In genomic region chr2:233082222-233082933, GRCh38 we compare ENCODE assay signal across 1 cellular context.
TF ChIP-seq lines count a peak whose summit lies in the region.

No MANE protein-coding gene starts in this region.

TF ChIP-seq in GM12878, 131 proteins besides CTCF, POLR2A, EP300 and RAD21 (continued from another document and continues in another):
- TF ChIP-seq PRDM15 (CRISPR knock-in tag; IDR thresholded peaks at IDR 0.05) (0 out of 2 replicates have a peak, but pooled peaks have one; percentile 63), PAX5 (IDR thresholded peaks at IDR 0.05; ENCODE audit: borderline replicate concordance, low read depth, low read length) (peak; percentile 91), STAT3 (IDR thresholded peaks at IDR 0.05; ENCODE audit: low read depth, low read length) (no peak), SMC3 (IDR thresholded peaks at IDR 0.05; ENCODE audit: borderline replicate concordance, low read length) (peak; percentile 34; the same call in 1 of the 2 replicates), WRNIP1 (IDR thresholded peaks at IDR 0.05; ENCODE audit: borderline replicate concordance, low read depth, low read length) (no peak), TAF1 (IDR thresholded peaks at IDR 0.05; ENCODE audit: borderline replicate concordance, low read depth, low read length) (0 out of 2 replicates have a peak, but pooled peaks have one; percentile 32), ESRRA (IDR thresholded peaks at IDR 0.05; ENCODE audit: low read length) (no peak), IRF5 (IDR thresholded peaks at IDR 0.05; ENCODE audit: borderline replicate concordance) (no peak), MLLT1 (IDR thresholded peaks at IDR 0.05) (no peak; the same call in 1 of the 2 replicates), YY1 (IDR thresholded peaks at IDR 0.05; ENCODE audit: low read depth, low read length) (peak; percentile 20; the same call in 1 of the 2 replicates), MYC (IDR thresholded peaks at IDR 0.05; ENCODE audit: insufficient read depth, insufficient read length, insufficient replicate concordance, low read length, severe bottlenecking) (no peak), KDM1A (IDR thresholded peaks at IDR 0.05; ENCODE audit: borderline replicate concordance) (no peak), KLF5 (IDR thresholded peaks at IDR 0.05; ENCODE audit: partially characterized antibody) (peak; percentile 23), ZNF207 (IDR thresholded peaks at IDR 0.05; ENCODE audit: borderline replicate concordance) (0 out of 2 replicates have a peak, but pooled peaks have one; percentile 53), RCOR1 (conservative IDR thresholded peaks at IDR 0.05; ENCODE audit: low read depth, low read length) (no peak; the same call in 1 of the 2 replicates), NR2C1 (IDR thresholded peaks at IDR 0.05) (no peak), GABPA (IDR thresholded peaks at IDR 0.05; ENCODE audit: low read depth) (no peak), POU2F2 (IDR thresholded peaks at IDR 0.05; ENCODE audit: borderline replicate concordance, low read depth, low read length) (no peak; the same call in 2 of the 3 replicates), ZNF622 (IDR thresholded peaks at IDR 0.05) (no peak), FOS (IDR thresholded peaks at IDR 0.05; ENCODE audit: borderline replicate concordance, extremely low read depth, insufficient read length) (no peak), RELB (IDR thresholded peaks at IDR 0.05; ENCODE audit: low read depth) (peak; percentile 97), MEF2A (IDR thresholded peaks at IDR 0.05; ENCODE audit: insufficient read depth, low read depth, low read length) (peak; percentile 98), BACH1 (IDR thresholded peaks at IDR 0.05; ENCODE audit: borderline replicate concordance) (peak; percentile 91; the same call in 1 of the 2 replicates), ZBED1 (IDR thresholded peaks at IDR 0.05; ENCODE audit: borderline replicate concordance) (peak; percentile 85), ELK1 (IDR thresholded peaks at IDR 0.05; ENCODE audit: low read depth, low read length) (no peak), ZNF384 (IDR thresholded peaks at IDR 0.05; ENCODE audit: borderline replicate concordance, low read depth, low read length) (peak; percentile 49; the same call in 1 of the 2 replicates), STAT1 (conservative IDR thresholded peaks at IDR 0.05) (no peak), IKZF2 (IDR thresholded peaks at IDR 0.05) (peak; percentile 98), SMARCA5 (IDR thresholded peaks at IDR 0.05) (peak; percentile 38; the same call in 1 of the 2 replicates), RAD51 (IDR thresholded peaks at IDR 0.05) (peak; percentile 88), ZBTB40 (IDR thresholded peaks at IDR 0.05; ENCODE audit: borderline replicate concordance) (no peak), ZBTB33 (IDR thresholded peaks at IDR 0.05) (no peak), SKIL (IDR thresholded peaks at IDR 0.05; ENCODE audit: low read depth, poor library complexity, severe bottlenecking) (peak; percentile 99), RELA (IDR thresholded peaks at IDR 0.05; ENCODE audit: borderline replicate concordance, partially characterized antibody) (no peak), SREBF2 (IDR thresholded peaks at IDR 0.05; ENCODE audit: low read length) (no peak), E2F4 (IDR thresholded peaks at IDR 0.05; ENCODE audit: low read depth, low read length) (no peak), SIX5 (IDR thresholded peaks at IDR 0.05; ENCODE audit: low read depth, low read length, severe bottlenecking) (no peak), USF1 (IDR thresholded peaks at IDR 0.05; ENCODE audit: borderline replicate concordance, extremely low read length, insufficient read depth, low read depth, low read length) (no peak), TARDBP (IDR thresholded peaks at IDR 0.05; ENCODE audit: borderline replicate concordance) (no peak), NBN (IDR thresholded peaks at IDR 0.05) (peak; percentile 88), FOXM1 (IDR thresholded peaks at IDR 0.05; ENCODE audit: low read depth, low read length) (no peak)
